ENCODE assay signal across 16 cellular contexts in genomic region chr4:54958236-54958635, GRCh38.
A peak's percentile ranks its signal among the peaks of the same experiment; 100 is the strongest.
DNase-seq lines count a peak whose midpoint lies in the region; ATAC-seq, FAIRE-seq and TF ChIP-seq lines count a peak whose summit lies in the region.
"Had no signal": no experiment of that assay in that cellular context is flagged by ENCODE, and none has a peak within 500 bp of the region (broad histone marks: within the 10 kb centered on the region; RNA-seq: fewer than 3 reads in every experiment).

No MANE protein-coding gene starts in this region.

- no peak overlapping the region for H3K4ac ChIP-seq in H1 (replicated peaks; ENCODE audit: insufficient read length, low read depth, low read length)

- CTCF ChIA-PET in activated naive CD4-positive, alpha-beta T cell treated with anti-CD3 and anti-CD28 coated beads for 36 hours (lab: Charles Lee): interaction anchor here (1.0 to 2.5 kb wide), 2 partner anchors 13 to 14 kb away, joined by 6 to 10 read pairs; no protein-coding TSS in a partner anchor
- CTCF ChIA-PET in T-cell (lab: Charles Lee): interaction anchor here (0.6 to 3.9 kb wide), 4 partner anchors 16 to 1029 kb away, joined by 3 to 17 read pairs (median 6); no protein-coding TSS in a partner anchor
- CTCF ChIA-PET in H1 (lab: Charles Lee; ENCODE audit: partially characterized antibody): interaction anchor here (0.6 to 1.0 kb wide), 3 partner anchors 10 to 222 kb away, joined by 3 read pairs; no protein-coding TSS in a partner anchor

- no peak overlapping the region for H3K27ac ChIP-seq in H1 (ENCODE audit: low read depth, low read length)
- H3K27ac ChIP-seq: prostate gland, spleen, thoracic aorta had no signal

- H2AFZ ChIP-seq in H1 (ENCODE audit: low read length): no peak overlapping the region

- no peaks in the 10 kb centered on the region for H3K79me1 ChIP-seq in H1 (ENCODE audit: low read depth, low read length)

- H2BK120ac ChIP-seq in H1 (replicated peaks; ENCODE audit: low read depth, low read length): no peak overlapping the region

- H3K4me2 ChIP-seq in H1 (ENCODE audit: insufficient read depth in 1 of 2, low read depth in 2 of 2, low read length in 2 of 2): no peak overlapping the region

- no peak overlapping the region for H2AK5ac ChIP-seq in H1 (ENCODE audit: low read depth, low read length)

- POLR2A ChIA-PET in T-cell (lab: Charles Lee): interaction anchor here in 1 of 2 donors (0.5 to 1.1 kb wide), 2 partner anchors 16 to 1209 kb away, joined by 3 to 5 read pairs; no protein-coding TSS in a partner anchor
- POLR2A ChIA-PET in H1 (lab: Charles Lee; ENCODE audit: partially characterized antibody): no interaction called here

- no peak for TF ChIP-seq CTCF in H1 (IDR thresholded peaks at IDR 0.05; ENCODE audit: control extremely low read depth in 1 of 3, insufficient read depth in 1 of 3, low read depth in 1 of 3, low read length in 3 of 3)
- no peak for TF ChIP-seq CTCF in retinal pigment epithelial cell (conservative IDR thresholded peaks at IDR 0.05; ENCODE audit: low read depth, low read length)

- no peak for TF ChIP-seq RAD21 in H1 (IDR thresholded peaks at IDR 0.05 in 1 of 2, conservative IDR thresholded peaks at IDR 0.05 in 1 of 2; ENCODE audit: low read depth in 2 of 2, low read length in 2 of 2)

- no peak overlapping the region for H3K23ac ChIP-seq in H1 (ENCODE audit: insufficient read length)

- no peak overlapping the region for H3K18ac ChIP-seq in H1 (ENCODE audit: extremely low read depth, low read length)

- H3K4me3 Mint-ChIP-seq in activated naive CD4-positive, alpha-beta T cell treated with anti-CD3 and anti-CD28 coated beads for 36 hours: no peak overlapping the region
- H3K4me3 Mint-ChIP-seq in T-cell: peak overlapping the region in 1 of 3 donors; percentile 16

- H3K4me1 ChIP-seq in H1 (replicated peaks in 1 of 4; ENCODE audit: control insufficient read depth in 3 of 4, insufficient read depth in 4 of 4, low read length in 3 of 4): no peaks in the 10 kb centered on the region
- H3K4me1 ChIP-seq: prostate gland had no signal

- H3K56ac ChIP-seq in H1 (replicated peaks; ENCODE audit: insufficient read length, low read depth, low read length): no peak overlapping the region

- H3K36me3 ChIP-seq in H1 (ENCODE audit: control insufficient read depth in 2 of 4, insufficient read depth in 4 of 4, low read length in 3 of 4): no peaks in the 10 kb centered on the region
- H3K36me3 ChIP-seq: HAP-1, prostate gland, spleen, thoracic aorta had no signal

- H2BK12ac ChIP-seq in H1 (ENCODE audit: low read depth, low read length): no peak overlapping the region

- intact Hi-C loops in activated naive CD4-positive, alpha-beta T cell treated with anti-CD3 and anti-CD28 coated beads for 36 hours (cut with micrococcal nuclease): loop anchor here (1.0 kb wide), 1 partner anchor 16 kb away; no protein-coding TSS in a partner anchor

- H3K27me3 Mint-ChIP-seq in activated naive CD4-positive, alpha-beta T cell treated with anti-CD3 and anti-CD28 coated beads for 36 hours (ENCODE audit: low read depth): no peaks in the 10 kb centered on the region
- no peaks in the 10 kb centered on the region for H3K27me3 Mint-ChIP-seq in T-cell

- no peaks in the 10 kb centered on the region for H3K9me3 ChIP-seq in H1 (ENCODE audit: insufficient read depth in 2 of 2, low read depth in 1 of 2, low read length in 1 of 2)
- H3K9me3 ChIP-seq: HAP-1, prostate gland, spleen, thoracic aorta had no signal

- no peak overlapping the region for H3K14ac ChIP-seq in H1 (ENCODE audit: insufficient read length)

- no peak overlapping the region for H2BK20ac ChIP-seq in H1 (ENCODE audit: low read length)

- H4K20me1 ChIP-seq in H1 (replicated peaks in 1 of 2; ENCODE audit: control insufficient read depth in 1 of 2, insufficient read depth in 2 of 2, low read length in 2 of 2): no peaks in the 10 kb centered on the region

- DNase-seq in activated naive CD4-positive, alpha-beta T cell treated with anti-CD3 and anti-CD28 coated beads for 36 hours: peak; percentile 40
- DNase-seq in activated naive CD4-positive, alpha-beta T cell treated with anti-CD3 and anti-CD28 coated beads, Interleukin-2, amount 50 U/mL, for 16 hours: no peak
- DNase-seq in T-cell: peak in 14 of 34 experiments; percentile 1 to 38 (median 16)
- DNase-seq in H1 (ENCODE audit: low read depth in 1 of 2, low spot score in 2 of 2): no peak
- peak; percentile 4 for DNase-seq in retinal pigment epithelial cell (ENCODE audit: low read depth)
- DNase-seq in H4 (ENCODE audit: low spot score): no peak
- no peak for DNase-seq in inferior parietal cortex (ENCODE audit: extremely low spot score)
- DNase-seq: kidney, NCI-H2081, NCI-H524 treated with DMSO at 0.1 percent for 48 hours, spleen had no signal

- H3K4me1 Mint-ChIP-seq in activated naive CD4-positive, alpha-beta T cell treated with anti-CD3 and anti-CD28 coated beads for 36 hours (ENCODE audit: low read depth): peaks cover 26% of the 10 kb centered on the region
- H3K4me1 Mint-ChIP-seq in T-cell: peaks cover 17 to 30% (median 20%) of the 10 kb centered on the region in 3 donors

- H3K4me3 ChIP-seq in H1 (ENCODE audit: extremely low read depth in 1 of 4, insufficient read depth in 2 of 4, low read depth in 3 of 4, low read length in 4 of 4) (no peak overlapping the region), retinal pigment epithelial cell (ENCODE audit: low read length) (no peak overlapping the region)
- H3K4me3 ChIP-seq: HAP-1, prostate gland, spleen, thoracic aorta had no signal

- no peaks in the 10 kb centered on the region for H3K9me3 Mint-ChIP-seq in activated naive CD4-positive, alpha-beta T cell treated with anti-CD3 and anti-CD28 coated beads for 36 hours
- H3K9me3 Mint-ChIP-seq in T-cell: no peaks in the 10 kb centered on the region

- no peaks in the 10 kb centered on the region for H3K36me3 Mint-ChIP-seq in activated naive CD4-positive, alpha-beta T cell treated with anti-CD3 and anti-CD28 coated beads for 36 hours (ENCODE audit: low read depth)
- H3K36me3 Mint-ChIP-seq in T-cell: no peaks in the 10 kb centered on the region

- no peak overlapping the region for H4K8ac ChIP-seq in H1 (ENCODE audit: extremely low read depth, insufficient read depth, low read length)

- 93% methylated on average over 6 of the region's 6 CpGs; no CpG with 5 or more reads in 1 of the 2 experiments for WGBS in H1 (ENCODE audit: extremely low coverage in 1 of 2, insufficient coverage in 1 of 2, insufficient read length in 1 of 2, insufficient replicate concordance in 2 of 2, low coverage in 1 of 2, low lambda C conversion rate in 2 of 2, missing lambda C conversion rate in 1 of 2), 2 experiments

- no peak overlapping the region for H3K27ac Mint-ChIP-seq in activated naive CD4-positive, alpha-beta T cell treated with anti-CD3 and anti-CD28 coated beads for 36 hours
- H3K27ac Mint-ChIP-seq in T-cell: peak overlapping the region; percentile 7 to 56

- H2BK5ac ChIP-seq in H1 (ENCODE audit: low read depth, low read length): no peak overlapping the region

- H3K79me2 ChIP-seq in H1 (ENCODE audit: control insufficient read depth in 1 of 2, insufficient read depth in 2 of 2, low read length in 2 of 2): no peaks in the 10 kb centered on the region

- no peak overlapping the region for H4K5ac ChIP-seq in H1 (ENCODE audit: insufficient read length, low read depth, low read length)

- no peak for TF ChIP-seq POLR2A in H1 (IDR thresholded peaks at IDR 0.05; ENCODE audit: control extremely low read depth in 1 of 2, low read depth in 2 of 2, low read length in 2 of 2)

- no peak overlapping the region for H4K91ac ChIP-seq in H1 (replicated peaks; ENCODE audit: insufficient read length, low read length)

- no peak for FAIRE-seq in H1 (lab: Jason Lieb, UNC)
- FAIRE-seq: GM18507, kidney had no signal

- peak in 3 of 4 experiments; percentile 33 to 94 (median 35) for ATAC-seq in T-cell (replicated peaks in 1 of 4)
- no peak for ATAC-seq in GM18907 (IDR thresholded peaks at IDR 0.05; ENCODE audit: unreplicated experiment)

- no peaks in the 10 kb centered on the region for H3K23me2 ChIP-seq in H1 (ENCODE audit: low read depth, low read length)

- H3K9ac ChIP-seq in H1 (replicated peaks in 1 of 4; ENCODE audit: extremely low read depth in 1 of 4, low read depth in 3 of 4, low read length in 3 of 4): no peak overlapping the region

- 0 out of 2 replicates have a peak overlapping the region, but pooled peaks have one; percentile 25 for H2BK15ac ChIP-seq in H1 (ENCODE audit: low read length)

- no peaks in the 10 kb centered on the region; a peak in 1 of 7 replicates for H3K27me3 ChIP-seq in H1 (replicated peaks in 1 of 4; ENCODE audit: control insufficient read depth in 3 of 4, extremely low read depth in 1 of 4, insufficient read depth in 3 of 4, low read length in 3 of 4)
- H3K27me3 ChIP-seq: spleen had no signal

- TF ChIP-seq EP300 in H1 (IDR thresholded peaks at IDR 0.05; ENCODE audit: borderline replicate concordance in 1 of 2, low read depth in 2 of 2, low read length in 2 of 2): no peak

TF ChIP-seq in H1, 55 proteins besides CTCF, POLR2A, EP300 and RAD21 (continues in another document):
- TF ChIP-seq ATF3 (IDR thresholded peaks at IDR 0.05; ENCODE audit: insufficient read depth, low read depth, low read length) (no peak), ASH2L (IDR thresholded peaks at IDR 0.05; ENCODE audit: low read length) (no peak), USF2 (IDR thresholded peaks at IDR 0.05; ENCODE audit: low read length) (no peak), GTF2F1 (IDR thresholded peaks at IDR 0.05; ENCODE audit: borderline replicate concordance, low read depth, low read length) (no peak), SRF (IDR thresholded peaks at IDR 0.05; ENCODE audit: low read depth, low read length) (no peak), SUZ12 (IDR thresholded peaks at IDR 0.05; ENCODE audit: low read length) (no peak), SIN3A (conservative IDR thresholded peaks at IDR 0.05 in 1 of 2, IDR thresholded peaks at IDR 0.05 in 1 of 2; ENCODE audit: low read depth in 1 of 2, low read length in 2 of 2) (no peak), SP4 (IDR thresholded peaks at IDR 0.05; ENCODE audit: low read length) (no peak), CBX5 (IDR thresholded peaks at IDR 0.05; ENCODE audit: low read depth, low read length) (no peak), TBP (IDR thresholded peaks at IDR 0.05; ENCODE audit: low read depth, low read length) (no peak), NANOG (IDR thresholded peaks at IDR 0.05; ENCODE audit: insufficient read depth, low read depth, low read length, poor library complexity, severe bottlenecking) (no peak)

Comparison
In these comparisons a context has a peak if more than half of its experiments do, and no peak if none do; other contexts are left out.
1. DNase-seq: peak in activated naive CD4-positive, alpha-beta T cell treated with anti-CD3 and anti-CD28 coated beads for 36 hours (single experiment) and retinal pigment epithelial cell (single experiment); none in activated naive CD4-positive, alpha-beta T cell treated with anti-CD3 and anti-CD28 coated beads, Interleukin-2, amount 50 U/mL, for 16 hours (single experiment), H1 (0 of 2), H4 (single experiment) and inferior parietal cortex (single experiment).